ENCODE assay signal across 9 cellular contexts in genomic region chr6:135537782-135538301, GRCh38. TPM values are rescaled to one million over a fixed set of nuclear protein-coding genes. Genes with fewer than 3 reads are reported as not detected.
DNase-seq lines count a peak whose midpoint lies in the region; ATAC-seq and TF ChIP-seq lines count a peak whose summit lies in the region.
"Had no signal": no experiment of that assay in that cellular context is flagged by ENCODE, and none has a peak within 500 bp of the region (broad histone marks: within the 10 kb centered on the region; RNA-seq: fewer than 3 reads in every experiment).

No MANE protein-coding gene starts in this region.

- H3K27ac ChIP-seq in body of pancreas, result no peak overlapping the region

- WGBS in body of pancreas, 2 donors, result 72 to 74% methylated on average over 2 of the region's 2 CpGs

- peak overlapping the region; percentile 23 for H3K4me3 Mint-ChIP-seq in activated CD4-positive, alpha-beta memory T cell treated with anti-CD3 and anti-CD28 coated beads, Interleukin-2, amount 10 ng/mL, durations not matched to agents 7 days and 5 days

- no peak overlapping the region for H3K4me3 ChIP-seq in body of pancreas

- peaks cover 15% of the 10 kb centered on the region for H3K27me3 Mint-ChIP-seq in activated CD4-positive, alpha-beta memory T cell treated with anti-CD3 and anti-CD28 coated beads, Interleukin-2, amount 10 ng/mL, durations not matched to agents 7 days and 5 days

- peaks cover 3% of the 10 kb centered on the region for H3K9me3 Mint-ChIP-seq in activated CD4-positive, alpha-beta memory T cell treated with anti-CD3 and anti-CD28 coated beads, Interleukin-2, amount 10 ng/mL, durations not matched to agents 7 days and 5 days

- intact Hi-C loops in body of pancreas (cut with DNase I), result loop anchor here (10.0 kb wide), 1 partner anchor 397 kb away; no protein-coding TSS in a partner anchor

- H3K9me3 ChIP-seq in body of pancreas, result no peaks in the 10 kb centered on the region

- H3K4me1 Mint-ChIP-seq in activated CD4-positive, alpha-beta memory T cell treated with anti-CD3 and anti-CD28 coated beads, Interleukin-2, amount 10 ng/mL, durations not matched to agents 7 days and 5 days, result peaks cover 49% of the 10 kb centered on the region

- no peaks in the 10 kb centered on the region for H3K36me3 ChIP-seq in body of pancreas (replicated peaks in 1 of 2; ENCODE audit: insufficient read depth in 1 of 2, low read depth in 2 of 2)

- no peaks in the 10 kb centered on the region for H3K4me1 ChIP-seq in body of pancreas

- POLR2A ChIA-PET in activated CD4-positive, alpha-beta memory T cell treated with anti-CD3 and anti-CD28 coated beads, Interleukin-2, amount 10 ng/mL, durations not matched to agents 7 days and 5 days (lab: Charles Lee), result interaction anchor here (1.0 to 1.9 kb wide), 7 partner anchors 18 to 752 kb away, joined by 3 to 10 read pairs (median 6); partner anchors contain the start of gene BCLAF1

- CTCF ChIA-PET in activated CD4-positive, alpha-beta memory T cell treated with anti-CD3 and anti-CD28 coated beads, Interleukin-2, amount 10 ng/mL, durations not matched to agents 7 days and 5 days (lab: Charles Lee), result interaction anchor here (0.6 to 5.3 kb wide), 7 partner anchors 30 to 689 kb away, joined by 3 to 67 read pairs (median 4); no protein-coding TSS in a partner anchor

- H3K27ac Mint-ChIP-seq in activated CD4-positive, alpha-beta memory T cell treated with anti-CD3 and anti-CD28 coated beads, Interleukin-2, amount 10 ng/mL, durations not matched to agents 7 days and 5 days, result peak overlapping the region; percentile 76

- TF ChIP-seq POLR2A in body of pancreas (IDR thresholded peaks at IDR 0.05), result no peak

- ATAC-seq in body of pancreas (no peak), HG03159 (IDR thresholded peaks at IDR 0.05; ENCODE audit: unreplicated experiment) (no peak), GM21786 (IDR thresholded peaks at IDR 0.05; ENCODE audit: unreplicated experiment) (no peak)

- no peaks in the 10 kb centered on the region for H3K27me3 ChIP-seq in body of pancreas

- H3K36me3 Mint-ChIP-seq in activated CD4-positive, alpha-beta memory T cell treated with anti-CD3 and anti-CD28 coated beads, Interleukin-2, amount 10 ng/mL, durations not matched to agents 7 days and 5 days (ENCODE audit: low read depth), result peaks cover 29% of the 10 kb centered on the region

- DNase-seq in HK-2 (ENCODE audit: unreplicated experiment), result peak; percentile 2
- DNase-seq in activated CD4-positive, alpha-beta memory T cell treated with anti-CD3 and anti-CD28 coated beads, Interleukin-2, amount 10 ng/mL, durations not matched to agents 7 days and 5 days, result peak; percentile 72
- peak; percentile 85 for DNase-seq in fibroblast of peridontal ligament (ENCODE audit: extremely low read depth)
- DNase-seq in stimulated activated CD4-positive, alpha-beta T cell treated with anti-CD3 and anti-CD28 coated beads, Interleukin-4, amount 100 ng/mL, for 4 hours, result peak; percentile 3 to 4
- DNase-seq in body of pancreas, result no peak
- DNase-seq in mesenteric fat pad (ENCODE audit: low spot score), result no peak
- DNase-seq: SW 1271 had no signal

- no peak for TF ChIP-seq CTCF in body of pancreas (IDR thresholded peaks at IDR 0.05)

RNA-seq across cellular contexts. Expression of gene AHI1, which starts 40.3 kb away (rescaled TPM):
- total RNA-seq in activated CD4-positive, alpha-beta memory T cell treated with anti-CD3 and anti-CD28 coated beads, Interleukin-2, amount 10 ng/mL, durations not matched to agents 7 days and 5 days, result 10 to 100 TPM; 18.5 to 21.5 TPM
- total RNA-seq in body of pancreas (100 to 1,000 TPM in 1 of 2 donors, 10 to 100 TPM in 1; 20.2 to 107 TPM), mesenteric fat pad (30.7 TPM)

Comparison
In these comparisons a context has a peak if more than half of its experiments do, and no peak if none do; other contexts are left out.
1. DNase-seq: peak in HK-2 (single experiment), activated CD4-positive, alpha-beta memory T cell treated with anti-CD3 and anti-CD28 coated beads, Interleukin-2, amount 10 ng/mL, durations not matched to agents 7 days and 5 days (single experiment), fibroblast of peridontal ligament (single experiment) and stimulated activated CD4-positive, alpha-beta T cell treated with anti-CD3 and anti-CD28 coated beads, Interleukin-4, amount 100 ng/mL, for 4 hours (2 of 2); none in body of pancreas (0 of 4) and mesenteric fat pad (single experiment).